19 cellular contexts compared by ENCODE assay signal in the genomic region with DNA sequence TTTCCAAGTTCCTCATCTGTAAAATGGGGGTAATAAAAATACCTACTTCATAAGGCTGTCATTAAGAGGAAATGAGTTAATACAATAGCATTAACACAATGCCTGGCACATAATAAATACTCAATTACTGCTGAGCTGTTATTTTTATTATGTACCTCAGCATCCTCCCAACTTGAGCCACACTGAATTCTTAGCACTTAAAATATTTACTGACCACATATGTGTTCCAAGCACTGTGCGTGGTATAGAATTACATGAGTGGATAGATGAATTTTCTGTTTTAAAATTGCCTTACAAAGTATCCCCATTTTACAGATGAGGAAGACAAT.
"Had no signal": no experiment of that assay in that cellular context is flagged by ENCODE, and none has a peak within 500 bp of the region (broad histone marks: within the 10 kb centered on the region; RNA-seq: fewer than 3 reads in every experiment).

No MANE protein-coding gene starts in this region.

- DNase-seq: KBM-7, NCI-H1092, NCI-H1436, NCI-H187, NCI-H2029, NCI-H2081 treated with DMSO at 0.1 percent for 48 hours, NCI-H2171, NCI-H446, NCI-H510A, NCI-H524 treated with DMSO at 0.1 percent for 48 hours, NCI-H69, NCI-H774, SHP77, SK-N-SH, SW 1271, T-cell had no signal

- H3K27ac ChIP-seq: RWPE1 had no signal

- H3K27ac Mint-ChIP-seq: IgD-negative memory B cell, T-cell had no signal

- H3K9me3 ChIP-seq: SK-N-SH had no signal

- H3K4me1 Mint-ChIP-seq: IgD-negative memory B cell had no signal

- H3K4me3 Mint-ChIP-seq: IgD-negative memory B cell, T-cell had no signal

- H3K36me3 Mint-ChIP-seq: IgD-negative memory B cell, T-cell had no signal

- H3K9ac ChIP-seq: SK-N-SH had no signal

- ATAC-seq: T-cell had no signal

- FAIRE-seq: RCC 7860 had no signal

- H3K9me3 Mint-ChIP-seq: IgD-negative memory B cell, T-cell had no signal
